22 cellular contexts compared by ENCODE assay signal in the genomic region with DNA sequence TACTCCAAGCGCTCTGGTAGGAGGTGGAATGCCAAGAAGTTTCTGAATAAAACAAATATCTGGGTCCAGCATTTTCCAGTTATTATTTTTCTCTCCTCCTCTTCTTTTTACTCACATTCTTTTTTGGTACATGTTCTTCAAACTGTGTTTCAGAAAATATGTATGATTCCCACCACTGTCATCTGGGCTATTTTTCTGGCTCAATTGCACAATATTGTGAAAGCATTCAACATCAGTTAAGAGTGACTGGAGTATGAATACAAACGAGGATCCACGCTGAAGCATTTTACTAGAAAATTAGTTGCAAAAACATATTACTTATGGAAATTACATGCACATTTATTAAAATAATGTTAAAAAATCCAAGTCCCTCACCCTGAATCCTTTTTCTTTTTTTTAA.
"Had no signal": no experiment of that assay in that cellular context is flagged by ENCODE, and none has a peak within 500 bp of the region (broad histone marks: within the 10 kb centered on the region; RNA-seq: fewer than 3 reads in every experiment).

No MANE protein-coding gene starts in this region.

- H3K4me1 ChIP-seq: lower lobe of right lung, prostate gland, testis, upper lobe of left lung had no signal

- ATAC-seq: left colon; lower lobe of right lung; naive thymus-derived CD8-positive, alpha-beta T cell; right cardiac atrium; stimulated activated naive CD8-positive, alpha-beta T cell treated with anti-CD3 and anti-CD28 coated beads, Interleukin-15, amount 100 ng/mL, for 72 hours had no signal

- H3K4me3 Mint-ChIP-seq: activated naive CD8-positive, alpha-beta T cell; endodermal cell; naive thymus-derived CD8-positive, alpha-beta T cell; stimulated activated naive CD8-positive, alpha-beta T cell treated with anti-CD3 and anti-CD28 coated beads, Interleukin-15, amount 100 ng/mL, for 72 hours; T-helper 2 cell treated with Interferon-gamma antibody and Interleukin-4, amounts not matched to agents 5 μg/mL and 100 μg/mL, for 36 hours had no signal

- H3K27ac Mint-ChIP-seq: activated naive CD8-positive, alpha-beta T cell; endodermal cell; naive thymus-derived CD8-positive, alpha-beta T cell; stimulated activated naive CD8-positive, alpha-beta T cell treated with anti-CD3 and anti-CD28 coated beads, Interleukin-15, amount 100 ng/mL, for 72 hours; T-helper 2 cell treated with Interferon-gamma antibody and Interleukin-4, amounts not matched to agents 5 μg/mL and 100 μg/mL, for 36 hours had no signal

- H3K4me1 Mint-ChIP-seq: naive thymus-derived CD8-positive, alpha-beta T cell; stimulated activated naive CD8-positive, alpha-beta T cell treated with anti-CD3 and anti-CD28 coated beads, Interleukin-15, amount 100 ng/mL, for 72 hours had no signal

- H3K9me3 ChIP-seq: lower lobe of right lung, prostate gland, testis, upper lobe of left lung had no signal

- H3K27me3 ChIP-seq: testis, upper lobe of left lung had no signal

- FAIRE-seq: colon, small intestine, TTC549 had no signal

- DNase-seq: activated CD4-positive, alpha-beta T cell treated with anti-CD3 and anti-CD28 coated beads, Interleukin-2, amount 50 U/mL, for 4 hours; amygdala; caudate nucleus; endodermal cell; hippocampal formation; islet precursor cell; left colon; lower lobe of right lung; naive thymus-derived CD8-positive, alpha-beta T cell; right cardiac atrium; small intestine; stimulated activated CD4-positive, alpha-beta T cell treated with anti-CD3 and anti-CD28 coated beads, Interleukin-15, amount 100 ng/mL, for 24 hours; stimulated activated CD4-positive, alpha-beta T cell treated with anti-CD3 and anti-CD28 coated beads, Interleukin-2, amount 100 ng/mL, for 48 hours; stimulated activated naive CD8-positive, alpha-beta T cell treated with anti-CD3 and anti-CD28 coated beads, Interleukin-15, amount 100 ng/mL, for 72 hours; testis; upper lobe of left lung had no signal

- H3K36me3 ChIP-seq: lower lobe of right lung, prostate gland had no signal

- H3K9me3 Mint-ChIP-seq: endodermal cell; naive thymus-derived CD8-positive, alpha-beta T cell; stimulated activated naive CD8-positive, alpha-beta T cell treated with anti-CD3 and anti-CD28 coated beads, Interleukin-15, amount 100 ng/mL, for 72 hours; T-helper 2 cell treated with Interferon-gamma antibody and Interleukin-4, amounts not matched to agents 5 μg/mL and 100 μg/mL, for 36 hours had no signal

- H3K27ac ChIP-seq: epithelial cell of prostate, lower lobe of right lung, prostate gland, testis, upper lobe of left lung had no signal

- H3K27me3 Mint-ChIP-seq: activated naive CD8-positive, alpha-beta T cell; naive thymus-derived CD8-positive, alpha-beta T cell; stimulated activated naive CD8-positive, alpha-beta T cell treated with anti-CD3 and anti-CD28 coated beads, Interleukin-15, amount 100 ng/mL, for 72 hours had no signal

- H3K4me3 ChIP-seq: lower lobe of right lung, prostate gland, testis, upper lobe of left lung had no signal
